In the genomic region with DNA sequence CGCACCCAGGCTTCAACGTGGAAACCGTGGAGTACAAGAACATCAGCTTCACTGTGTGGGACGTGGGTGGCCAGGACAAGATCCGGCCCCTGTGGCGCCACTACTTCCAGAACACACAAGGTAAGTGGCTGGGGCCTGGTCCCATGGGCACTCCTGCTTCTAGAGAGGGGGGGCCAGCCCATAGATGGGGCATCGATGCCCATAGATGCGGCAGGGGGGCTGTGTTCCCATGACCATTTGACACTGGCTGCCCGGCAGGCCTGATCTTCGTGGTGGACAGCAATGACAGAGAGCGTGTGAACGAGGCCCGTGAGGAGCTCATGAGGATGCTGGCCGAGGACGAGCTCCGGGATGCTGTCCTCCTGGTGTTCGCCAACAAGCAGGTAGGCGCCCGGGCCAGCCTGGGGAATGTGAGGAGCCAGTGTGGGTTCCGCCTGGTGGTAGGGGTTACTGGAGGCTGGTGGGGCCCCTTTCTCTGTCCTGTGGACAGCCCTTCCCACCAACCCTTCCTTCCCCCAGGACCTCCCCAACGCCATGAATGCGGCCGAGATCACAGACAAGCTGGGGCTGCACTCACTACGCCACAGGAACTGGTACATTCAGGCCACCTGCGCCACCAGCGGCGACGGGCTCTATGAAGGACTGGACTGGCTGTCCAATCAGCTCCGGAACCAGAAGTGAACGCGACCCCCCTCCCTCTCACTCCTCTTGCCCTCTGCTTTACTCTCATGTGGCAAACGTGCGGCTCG, we compare ENCODE assay signal across 1 cellular context.
TF ChIP-seq lines count a peak whose summit lies in the region.

No MANE protein-coding gene starts in this region.

TF ChIP-seq in IMR-90, 13 proteins besides CTCF, POLR2A, EP300 and RAD21 (continued from another document):
- TF ChIP-seq, protein P1, sequence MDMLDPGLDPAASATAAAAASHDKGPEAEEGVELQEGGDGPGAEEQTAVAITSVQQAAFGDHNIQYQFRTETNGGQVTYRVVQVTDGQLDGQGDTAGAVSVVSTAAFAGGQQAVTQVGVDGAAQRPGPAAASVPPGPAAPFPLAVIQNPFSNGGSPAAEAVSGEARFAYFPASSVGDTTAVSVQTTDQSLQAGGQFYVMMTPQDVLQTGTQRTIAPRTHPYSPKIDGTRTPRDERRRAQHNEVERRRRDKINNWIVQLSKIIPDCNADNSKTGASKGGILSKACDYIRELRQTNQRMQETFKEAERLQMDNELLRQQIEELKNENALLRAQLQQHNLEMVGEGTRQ (IDR thresholded peaks at IDR 0.05; ENCODE audit: low read depth, low read length), result no peak
- no peak for TF ChIP-seq CEBPB (IDR thresholded peaks at IDR 0.05; ENCODE audit: low read depth, low read length)
- TF ChIP-seq NFE2L2 (IDR thresholded peaks at IDR 0.05; ENCODE audit: low read depth, low read length), result no peak
- no peak for TF ChIP-seq RFX5 (IDR thresholded peaks at IDR 0.05; ENCODE audit: low read depth, low read length)
- TF ChIP-seq CHD1 (IDR thresholded peaks at IDR 0.05; ENCODE audit: low read depth, low read length), result no peak
- TF ChIP-seq ELK1 (IDR thresholded peaks at IDR 0.05; ENCODE audit: borderline replicate concordance, low read depth, low read length), result no peak
